ENCODE assay signal across 8 cellular contexts in the genomic region with DNA sequence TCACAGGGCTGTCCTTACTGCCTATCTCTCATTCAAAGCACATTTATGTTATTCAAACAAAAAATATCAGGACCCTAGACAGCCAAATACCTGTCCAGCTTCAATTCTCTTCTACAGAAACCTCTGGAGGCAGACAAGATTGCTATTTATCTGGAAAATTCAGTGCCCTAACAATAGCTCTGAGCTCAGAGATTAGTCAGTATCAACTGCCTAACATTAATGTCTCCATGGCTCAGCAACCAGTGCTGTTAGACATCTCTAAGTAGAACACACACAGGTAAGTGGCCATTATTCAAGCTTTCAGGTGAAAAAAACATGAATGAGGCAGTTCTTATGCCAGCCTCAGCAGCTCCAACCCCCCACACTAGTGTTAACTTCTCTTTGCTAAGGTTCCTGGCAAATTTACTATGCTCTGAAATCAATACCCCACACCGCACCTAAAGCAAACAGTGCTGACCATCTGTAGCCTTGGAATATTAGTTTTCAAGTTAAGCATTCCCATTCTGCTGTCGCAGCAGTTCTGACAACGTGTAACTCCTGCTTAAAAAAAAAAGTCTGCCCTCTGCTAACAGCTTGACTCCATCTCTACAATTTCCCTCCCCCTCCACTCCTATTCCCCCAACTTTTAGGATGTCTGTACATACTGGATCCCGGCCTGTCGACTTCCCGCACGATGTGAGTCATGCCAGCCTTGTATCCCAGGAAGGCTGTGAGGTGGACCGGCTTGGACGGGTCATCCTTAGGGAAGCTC. TPM values are rescaled to one million over a fixed set of nuclear protein-coding genes. Genes with fewer than 3 reads are reported as not detected.
DNase-seq lines count a peak whose midpoint lies in the region; ATAC-seq, FAIRE-seq and TF ChIP-seq lines count a peak whose summit lies in the region.

No MANE protein-coding gene starts in this region.

- H3K36me3 Mint-ChIP-seq in activated naive CD4-positive, alpha-beta T cell treated with anti-CD3 and anti-CD28 coated beads, Interleukin-2, amount 50 U/mL, for 24 hours: peaks cover 41% of the 10 kb centered on the region

- peak overlapping the region in 1 of 2 donors; percentile 96 for H3K27ac ChIP-seq in ascending aorta
- peak overlapping the region; percentile 97 for H3K27ac ChIP-seq in HepG2 (ENCODE audit: extremely low read length, insufficient read depth, low read length)
- H3K27ac ChIP-seq in upper lobe of right lung: peak overlapping the region; percentile 98

- FAIRE-seq in HepG2 (lab: Jason Lieb, UNC): no peak

- H3K4me3 ChIP-seq in ascending aorta (peak overlapping the region; percentile 83 to 92), HepG2 (replicated peaks in 1 of 3; ENCODE audit: insufficient read depth in 1 of 3, low read depth in 2 of 3, low read length in 3 of 3) (peak overlapping the region; percentile 76 to 94 (median 87)), upper lobe of right lung (peak overlapping the region; percentile 78)

- TF ChIP-seq EP300 in HepG2 (IDR thresholded peaks at IDR 0.05; ENCODE audit: low read depth in 2 of 2, low read length in 2 of 2): no peak
- TF ChIP-seq EP300 in HepG2 (CRISPR knock-in tag; IDR thresholded peaks at IDR 0.05; ENCODE audit: borderline replicate concordance): no peak

- H3K9me3 ChIP-seq in ascending aorta (no peaks in the 10 kb centered on the region), HepG2 (ENCODE audit: low read length) (no peaks in the 10 kb centered on the region), upper lobe of right lung (no peaks in the 10 kb centered on the region)

- peaks cover 40% of the 10 kb centered on the region for H3K4me1 Mint-ChIP-seq in activated naive CD4-positive, alpha-beta T cell treated with anti-CD3 and anti-CD28 coated beads, Interleukin-2, amount 50 U/mL, for 24 hours

- peaks cover 46% of the 10 kb centered on the region for H3K79me2 ChIP-seq in HepG2 (ENCODE audit: insufficient read depth, low read length)

- no peaks in the 10 kb centered on the region for H3K27me3 ChIP-seq in ascending aorta
- no peaks in the 10 kb centered on the region; a peak in 1 of 5 replicates for H3K27me3 ChIP-seq in HepG2 (ENCODE audit: control insufficient read depth in 1 of 2, insufficient read depth in 2 of 2, low read length in 2 of 2)
- H3K27me3 ChIP-seq in upper lobe of right lung: no peaks in the 10 kb centered on the region

- peak overlapping the region; percentile 100 for H3K27ac Mint-ChIP-seq in activated naive CD4-positive, alpha-beta T cell treated with anti-CD3 and anti-CD28 coated beads, Interleukin-2, amount 50 U/mL, for 24 hours

- in situ Hi-C loops in HepG2 (cut with HindIII; ENCODE audit: extremely low pct_ligation_motif_present, low pct_unique_long_range_greater_than_20kb) (no loop called here), GM13976 (cut with MboI; ENCODE audit: low sequenced_read_pairs, unreplicated experiment) (loop anchor here (25.0 kb wide), 1 partner anchor 306 kb away; the partner anchor contains the start of genes APOBEC3C and APOBEC3D)

- POLR2A ChIA-PET in HepG2 (lab: Yijun Ruan, JAX): interaction anchor here (0.8 to 5.2 kb wide), 23 partner anchors 8 to 393 kb away, joined by 4 to 93 read pairs (median 16); partner anchors contain the start of genes ATF4, CBX7, PDGFB and RPS19BP1

- WGBS in HepG2 (ENCODE audit: low lambda C conversion rate): 0% methylated on average over 9 of the region's 9 CpGs

- no TSS peak for BruUV-seq in HepG2 (replicated peaks; lab: Mats Ljungman, UMichigan)

- TF ChIP-seq POLR2A in HepG2 (IDR thresholded peaks at IDR 0.05; ENCODE audit: insufficient read depth in 1 of 2, low read depth in 2 of 2, low read length in 2 of 2): peak; percentile 16 to 31; a peak in 1 of 4 replicates

- H3K36me3 ChIP-seq in ascending aorta (peaks cover 49% of the 10 kb centered on the region in 2 donors), HepG2 (replicated peaks in 1 of 2; ENCODE audit: control insufficient read depth in 1 of 2, insufficient read depth in 2 of 2, low read length in 2 of 2) (peaks cover 40 to 58% of the 10 kb centered on the region in 2 experiments), upper lobe of right lung (peaks cover 53% of the 10 kb centered on the region)

- TF ChIP-seq CTCF in ascending aorta (IDR thresholded peaks at IDR 0.05) (no peak), HepG2 (CRISPR knock-in tag; IDR thresholded peaks at IDR 0.05) (no peak), upper lobe of right lung (IDR thresholded peaks at IDR 0.05) (no peak), GM13976 (IDR thresholded peaks at IDR 0.05; ENCODE audit: borderline replicate concordance, control extremely low read depth, extremely low read depth, insufficient read depth, missing control alignments) (no peak)

- peak; percentile 3; the same call in 2 of the 3 replicates for ATAC-seq in HepG2
- no peak for ATAC-seq in upper lobe of right lung
- ATAC-seq in HG02623 (IDR thresholded peaks at IDR 0.05; ENCODE audit: unreplicated experiment): no peak

- H2AFZ ChIP-seq in HepG2 (ENCODE audit: low read length): no peak overlapping the region

- H3K27me3 Mint-ChIP-seq in activated naive CD4-positive, alpha-beta T cell treated with anti-CD3 and anti-CD28 coated beads, Interleukin-2, amount 50 U/mL, for 24 hours: no peaks in the 10 kb centered on the region

- CTCF ChIA-PET in HepG2 (lab: Yijun Ruan, JAX; ENCODE audit: low intra/inter-chr PET ratio, low total read pairs): no interaction called here

- peaks cover 11 to 34% of the 10 kb centered on the region in 2 donors for H3K4me1 ChIP-seq in ascending aorta
- peaks cover 53% of the 10 kb centered on the region for H3K4me1 ChIP-seq in HepG2 (ENCODE audit: insufficient read depth, low read length)
- H3K4me1 ChIP-seq in upper lobe of right lung: peaks cover 49% of the 10 kb centered on the region

- DNase-seq in activated naive CD4-positive, alpha-beta T cell treated with anti-CD3 and anti-CD28 coated beads, Interleukin-2, amount 50 U/mL, for 16 hours: no peak
- no peak for DNase-seq in ascending aorta (ENCODE audit: low spot score in 2 of 2)
- DNase-seq in HepG2 (ENCODE audit: low spot score): no peak
- no peak for DNase-seq in upper lobe of right lung
- no peak for DNase-seq in GM13976 (ENCODE audit: low spot score)
- no peak for DNase-seq in central memory CD4-positive, alpha-beta T cell

- H3K4me3 Mint-ChIP-seq in activated naive CD4-positive, alpha-beta T cell treated with anti-CD3 and anti-CD28 coated beads, Interleukin-2, amount 50 U/mL, for 24 hours: peak overlapping the region; percentile 100

- peaks cover 62% of the 10 kb centered on the region for H4K20me1 ChIP-seq in HepG2 (ENCODE audit: insufficient read depth, low read length)

- intact Hi-C loops in ascending aorta (cut with DNase I): loop anchor here (5.0 to 10.0 kb wide), 5 partner anchors 79 to 533 kb away; partner anchors contain the start of genes ATF4, CBX6 and TAB1
- intact Hi-C loops in HepG2 (cut with micrococcal nuclease; ENCODE audit: unreplicated experiment): loop anchor here (5.0 kb wide), 1 partner anchor 76 kb away; the partner anchor contains the start of gene PDGFB
- intact Hi-C loops in upper lobe of right lung (cut with DNase I): loop anchor here (5.0 kb wide), 1 partner anchor 146 kb away; no protein-coding TSS in a partner anchor

- TF ChIP-seq RAD21 in HepG2 (CRISPR knock-in tag; IDR thresholded peaks at IDR 0.05): no peak

- H3K9ac ChIP-seq in HepG2 (ENCODE audit: insufficient read depth, low read depth, low read length): peak overlapping the region; percentile 98

- H3K4me2 ChIP-seq in HepG2 (ENCODE audit: low read depth, low read length): peak overlapping the region; percentile 94

- no peaks in the 10 kb centered on the region for H3K9me3 Mint-ChIP-seq in activated naive CD4-positive, alpha-beta T cell treated with anti-CD3 and anti-CD28 coated beads, Interleukin-2, amount 50 U/mL, for 24 hours

RNA-seq across cellular contexts. Expression of gene RPL3, which starts 1.5 kb away (rescaled TPM):
- 1,479 TPM for total RNA-seq in ascending aorta
- 1,051 and 1,499 TPM in 2 replicates for total RNA-seq in HepG2 (2016; rRNA removed; fragmentation: Illumina TruSeq; extraction: Trizol)
- 1,087 and 1,361 TPM in 2 replicates for total RNA-seq in HepG2 (2016; cell fraction: cytosol; rRNA removed; fragmentation: Illumina TruSeq; extraction: Trizol; ENCODE audit: low read depth)
- total RNA-seq in HepG2 (2016; cell fraction: insoluble cytoplasmic fraction; rRNA removed; fragmentation: Illumina TruSeq; extraction: Trizol): 1,096 and 1,452 TPM in 2 replicates
- total RNA-seq in HepG2 (2016; cell fraction: membrane; rRNA removed; fragmentation: Illumina TruSeq; extraction: Trizol): 2,264 and 2,553 TPM in 2 replicates
- total RNA-seq in HepG2 (2016; cell fraction: nucleus; rRNA removed; fragmentation: Illumina TruSeq; extraction: Trizol): 614 and 672 TPM in 2 replicates
- 3,218 and 3,279 TPM in 2 replicates for polyA plus RNA-seq in HepG2 (2011; rRNA removed)
- 5,445 and 6,556 TPM in 2 replicates for polyA plus RNA-seq in HepG2 (2011; cell fraction: cytosol; rRNA removed)
- 1,725 and 2,021 TPM in 2 replicates for polyA plus RNA-seq in HepG2 (2011; cell fraction: nucleus; rRNA removed)
- 2,306 and 3,237 TPM in 2 replicates for polyA plus RNA-seq in HepG2 (2012)
- polyA plus RNA-seq in HepG2 (2016; cell fraction: cytosol; fragmentation: Illumina TruSeq; extraction: Trizol; ENCODE audit: low read depth): 2,660 and 3,068 TPM in 2 replicates
- 2,953 and 3,012 TPM in 2 replicates for polyA plus RNA-seq in HepG2 (2016; cell fraction: insoluble cytoplasmic fraction; fragmentation: Illumina TruSeq; extraction: Trizol; ENCODE audit: low read depth)
- 4,441 and 4,891 TPM in 2 replicates for polyA plus RNA-seq in HepG2 (2016; cell fraction: membrane; fragmentation: Illumina TruSeq; extraction: Trizol; ENCODE audit: low read depth)
- polyA plus RNA-seq in HepG2 (2016; cell fraction: nucleus; fragmentation: Illumina TruSeq; extraction: Trizol; ENCODE audit: insufficient read depth, low read depth): 1,802 and 1,847 TPM in 2 replicates
- polyA minus RNA-seq in HepG2 (2011; rRNA and poly(A)+ RNA removed; ENCODE audit: low replicate concordance): 2,170 and 2,278 TPM in 2 replicates
- polyA minus RNA-seq in HepG2 (2011; cell fraction: cytosol; rRNA and poly(A)+ RNA removed): 946 and 956 TPM in 2 replicates
- 510 and 805 TPM in 2 replicates for polyA minus RNA-seq in HepG2 (2011; cell fraction: nucleus; rRNA and poly(A)+ RNA removed)
- total RNA-seq in upper lobe of right lung: 1,573 TPM

RNA-seq across cellular contexts. Expression of gene SYNGR1, which starts 31.9 kb away (rescaled TPM):
- total RNA-seq in ascending aorta (2.2 TPM), HepG2 (2016; rRNA removed; fragmentation: Illumina TruSeq; extraction: Trizol) (0.27 TPM in 1 of 2 replicates, not detected in the other), upper lobe of right lung (14.0 TPM)
- total RNA-seq in HepG2 (2016; cell fraction: cytosol; rRNA removed; fragmentation: Illumina TruSeq; extraction: Trizol; ENCODE audit: low read depth): 0.71 TPM in 2 replicates
- 0.21 and 0.39 TPM in 2 replicates for total RNA-seq in HepG2 (2016; cell fraction: insoluble cytoplasmic fraction; rRNA removed; fragmentation: Illumina TruSeq; extraction: Trizol)
- 0.19 and 0.48 TPM in 2 replicates for total RNA-seq in HepG2 (2016; cell fraction: membrane; rRNA removed; fragmentation: Illumina TruSeq; extraction: Trizol)
- total RNA-seq in HepG2 (2016; cell fraction: nucleus; rRNA removed; fragmentation: Illumina TruSeq; extraction: Trizol): 0.25 TPM in 1 of 2 replicates, not detected in the other
- polyA plus RNA-seq in HepG2 (2011; rRNA removed): 2.7 and 3.3 TPM in 2 replicates
- 2.1 and 3.4 TPM in 2 replicates for polyA plus RNA-seq in HepG2 (2011; cell fraction: cytosol; rRNA removed)
- 4.6 and 7.5 TPM in 2 replicates for polyA plus RNA-seq in HepG2 (2011; cell fraction: nucleus; rRNA removed)
- 2.1 and 2.8 TPM in 2 replicates for polyA plus RNA-seq in HepG2 (2012)
- polyA plus RNA-seq in HepG2 (2016; cell fraction: cytosol; fragmentation: Illumina TruSeq; extraction: Trizol; ENCODE audit: low read depth): 1.6 and 1.8 TPM in 2 replicates
- 0.53 and 1.0 TPM in 2 replicates for polyA plus RNA-seq in HepG2 (2016; cell fraction: insoluble cytoplasmic fraction; fragmentation: Illumina TruSeq; extraction: Trizol; ENCODE audit: low read depth)
- polyA plus RNA-seq in HepG2 (2016; cell fraction: membrane; fragmentation: Illumina TruSeq; extraction: Trizol; ENCODE audit: low read depth): 0.81 and 1.6 TPM in 2 replicates
- 1.7 and 2.3 TPM in 2 replicates for polyA plus RNA-seq in HepG2 (2016; cell fraction: nucleus; fragmentation: Illumina TruSeq; extraction: Trizol; ENCODE audit: insufficient read depth, low read depth)
- 0.82 and 3.0 TPM in 2 replicates for polyA minus RNA-seq in HepG2 (2011; rRNA and poly(A)+ RNA removed; ENCODE audit: low replicate concordance)
- polyA minus RNA-seq in HepG2 (2011; cell fraction: cytosol; rRNA and poly(A)+ RNA removed): 1.2 TPM in 1 of 2 replicates, not detected in the other
- 0.77 and 1.6 TPM in 2 replicates for polyA minus RNA-seq in HepG2 (2011; cell fraction: nucleus; rRNA and poly(A)+ RNA removed)
